Comparison of ENCODE assay signal across 15 cellular contexts in genomic region chr1:116265931-116266863, GRCh38.
"Had no signal": no experiment of that assay in that cellular context is flagged by ENCODE, and none has a peak within 500 bp of the region (broad histone marks: within the 10 kb centered on the region; RNA-seq: fewer than 3 reads in every experiment).

No MANE protein-coding gene starts in this region.

- H3K4me3 ChIP-seq: dorsolateral prefrontal cortex, hepatocyte, prostate gland, smooth muscle cell, upper lobe of left lung had no signal

- H3K79me2 ChIP-seq: hepatocyte had no signal

- ATAC-seq: right cardiac atrium had no signal

- H3K4me1 ChIP-seq: prostate gland had no signal

- H3K27me3 ChIP-seq: dorsolateral prefrontal cortex, hepatocyte, upper lobe of left lung had no signal

- H3K9me3 ChIP-seq: prostate gland, upper lobe of left lung had no signal

- H3K36me3 ChIP-seq: prostate gland, upper lobe of left lung had no signal

- H3K4me2 ChIP-seq: hepatocyte, smooth muscle cell had no signal

- DNase-seq: activated CD4-positive, alpha-beta T cell treated with anti-CD3 and anti-CD28 coated beads, Interleukin-2, amount 10 ng/mL, durations not matched to agents 7 days and 5 days; activated CD4-positive, CD25-positive, alpha-beta regulatory T cell; activated naive CD4-positive, alpha-beta T cell; activated naive CD8-positive, alpha-beta T cell treated with anti-CD3 and anti-CD28 coated beads, Interleukin-2, amount 10 ng/mL, durations not matched to agents 7 days and 5 days; activated T-cell treated with anti-CD3 and anti-CD28 coated beads for 4 hours; anterior cingulate cortex; dorsolateral prefrontal cortex; erythroblast; nephron progenitor cell; right cardiac atrium; SW 1271; upper lobe of left lung had no signal

- H3K27ac ChIP-seq: dorsolateral prefrontal cortex, hepatocyte, prostate gland, upper lobe of left lung had no signal

- H2AFZ ChIP-seq: hepatocyte had no signal
